8 cellular contexts compared by ENCODE assay signal in genomic region chr1:161726631-161727342, GRCh38.
DNase-seq lines count a peak whose midpoint lies in the region; ATAC-seq lines count a peak whose summit lies in the region.

No MANE protein-coding gene starts in this region.

- ATAC-seq in HG02870 (IDR thresholded peaks at IDR 0.05; ENCODE audit: unreplicated experiment) = peak; percentile 43

- DNase-seq in SIG-M5 treated with dmso at 0.1 percent for 504 hours (lab: John Stamatoyannopoulos, UW; ENCODE audit: unreplicated experiment) (peak; percentile 71), SIG-M5 (lab: John Stamatoyannopoulos, UW) (no peak), NCI-H2171 treated with DMSO at 0.1 percent for 48 hours (lab: John Stamatoyannopoulos, UW) (peak; percentile 36), cortex of kidney (lab: John Stamatoyannopoulos, UW) (peak; percentile 36), left kidney (ENCODE audit: low read depth, low spot score) (peak; percentile 97)
- DNase-seq in activated CD4-positive, alpha-beta T cell treated with anti-CD3 and anti-CD28 coated beads for 48 hours = peak; percentile 63
- DNase-seq in stimulated activated CD4-positive, alpha-beta T cell treated with anti-CD3 and anti-CD28 coated beads, Interleukin-4, amount 100 ng/mL, for 1 hour = peak; percentile 64
